In the genomic region with DNA sequence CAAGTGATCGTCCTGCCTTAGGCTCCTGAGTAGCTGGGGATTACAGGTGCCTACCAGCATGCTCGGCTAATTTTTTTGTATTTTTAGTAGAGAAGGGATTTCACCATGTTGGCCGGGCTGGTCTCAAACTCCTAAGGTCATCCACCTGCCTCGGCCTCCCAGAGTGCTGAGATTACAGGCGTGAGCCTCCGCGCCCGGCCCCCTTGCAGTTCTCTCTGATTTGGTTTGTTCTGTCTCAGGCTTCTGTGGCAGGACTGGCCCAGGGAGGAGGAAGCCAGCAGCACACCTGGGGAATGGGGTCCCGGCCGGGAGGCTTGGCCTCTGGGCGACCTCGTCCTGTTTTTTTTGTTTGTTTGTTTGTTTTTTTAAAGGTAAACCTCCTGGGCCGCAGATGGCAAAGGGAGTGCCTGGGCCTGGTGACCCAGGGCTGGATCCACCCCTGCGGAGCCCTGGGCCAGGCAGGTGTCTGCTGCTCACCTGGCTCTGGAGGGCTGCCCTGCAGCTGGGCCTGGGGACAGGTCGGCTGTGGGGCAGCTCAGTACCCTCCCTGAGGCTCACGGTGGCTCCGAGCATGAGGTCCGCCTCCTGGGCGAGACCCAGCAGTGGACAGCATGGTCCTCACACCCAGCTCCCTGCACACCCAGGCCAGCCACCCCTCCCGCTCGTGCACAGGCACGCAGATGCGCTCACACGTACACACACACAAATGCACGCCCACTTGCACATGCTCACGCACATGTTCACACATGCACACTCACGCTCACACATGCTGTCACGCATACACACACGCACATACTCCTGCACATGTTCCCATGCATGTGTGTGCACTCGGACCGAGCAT, we compare ENCODE assay signal across 21 cellular contexts. TPM values are rescaled to one million over a fixed set of nuclear protein-coding genes. Genes with fewer than 3 reads are reported as not detected.
A peak's percentile ranks its signal among the peaks of the same experiment; 100 is the strongest.
DNase-seq lines count a peak whose midpoint lies in the region; ATAC-seq, FAIRE-seq and TF ChIP-seq lines count a peak whose summit lies in the region.
"Had no signal": no experiment of that assay in that cellular context is flagged by ENCODE, and none has a peak within 500 bp of the region (broad histone marks: within the 10 kb centered on the region; RNA-seq: fewer than 3 reads in every experiment).

No MANE protein-coding gene starts in this region.

- peaks cover 26 to 57% (median 39%) of the 10 kb centered on the region in 11 experiments for H3K36me3 ChIP-seq in BLaER1 treated with 17β-estradiol and CSF1 and Interleukin-3, amounts not matched to agents 10 nM and 100 nM
- peaks cover 24% of the 10 kb centered on the region; the same call in 1 of the 3 replicates for H3K36me3 ChIP-seq in K562 (ENCODE audit: control insufficient read depth, insufficient read depth, low read length)
- H3K36me3 ChIP-seq: ovary had no signal

- H3K4me1 Mint-ChIP-seq in nephron progenitor cell = peaks cover 21% of the 10 kb centered on the region
- peaks cover 9 to 11% of the 10 kb centered on the region in 2 donors for H3K4me1 Mint-ChIP-seq in effector memory CD8-positive, alpha-beta T cell (ENCODE audit: low read depth in 2 of 2)

- no peak overlapping the region for H2AFZ ChIP-seq in K562 (ENCODE audit: low read depth, low read length)

- ATAC-seq in K562 (no peak), GM21367 (IDR thresholded peaks at IDR 0.05; ENCODE audit: unreplicated experiment) (no peak)
- ATAC-seq in effector memory CD8-positive, alpha-beta T cell (replicated peaks) = no peak
- ATAC-seq: left lung; sciatic nerve; stimulated activated naive B cell treated with anti-CD40 and anti-IgM and Interleukin-4, amounts not matched to agents 10 μg/mL and 1 μg/mL and 100 μg/mL, for 72 hours had no signal

- no peak for TF ChIP-seq EP300 in K562 (IDR thresholded peaks at IDR 0.05; ENCODE audit: low read length)

- TF ChIP-seq RAD21 in K562 (CRISPR knock-in tag; conservative IDR thresholded peaks at IDR 0.05 in 1 of 2, IDR thresholded peaks at IDR 0.05 in 1 of 2) = no peak

- H3K27me3 Mint-ChIP-seq in nephron progenitor cell (ENCODE audit: low read depth, poor library complexity) = no peaks in the 10 kb centered on the region
- H3K27me3 Mint-ChIP-seq in effector memory CD8-positive, alpha-beta T cell = no peaks in the 10 kb centered on the region
- H3K27me3 Mint-ChIP-seq: activated CD4-positive, alpha-beta T cell treated with anti-CD3 and anti-CD28 coated beads, Interleukin-2, amount 10 ng/mL, durations not matched to agents 7 days and 5 days; stimulated activated naive B cell treated with anti-CD40 and anti-IgM and Interleukin-4, amounts not matched to agents 10 μg/mL and 1 μg/mL and 100 μg/mL, for 72 hours had no signal

- CTCF ChIA-PET in K562 (lab: Yijun Ruan, JAX; ENCODE audit: low intra/inter-chr PET ratio) = no interaction called here

- 0 out of 2 replicates have a peak, but pooled peaks have one; percentile 28 for TF ChIP-seq POLR2A in GM12892 (IDR thresholded peaks at IDR 0.05; ENCODE audit: low read depth, low read length)
- TF ChIP-seq POLR2A in K562 (conservative IDR thresholded peaks at IDR 0.05) = no peak

- peak overlapping the region; percentile 72 for H3K27ac Mint-ChIP-seq in nephron progenitor cell
- H3K27ac Mint-ChIP-seq in effector memory CD8-positive, alpha-beta T cell = peak overlapping the region in 1 of 2 donors; percentile 53
- H3K27ac Mint-ChIP-seq: activated CD4-positive, alpha-beta T cell treated with anti-CD3 and anti-CD28 coated beads, Interleukin-2, amount 10 ng/mL, durations not matched to agents 7 days and 5 days had no signal

- H3K4me3 ChIP-seq in BLaER1 treated with 17β-estradiol and CSF1 and Interleukin-3, amounts not matched to agents 10 nM and 100 nM = peak overlapping the region in 7 of 10 experiments; percentile 24 to 56 (median 45); a peak in 11 of 20 replicates
- no peak overlapping the region for H3K4me3 ChIP-seq in K562
- H3K4me3 ChIP-seq: HAP-1, left lung, ovary, tibial artery had no signal

- TF ChIP-seq CTCF in K562 (IDR thresholded peaks at IDR 0.05 in 2 of 3, conservative IDR thresholded peaks at IDR 0.05 in 1 of 3; ENCODE audit: insufficient read depth in 2 of 3, low read depth in 1 of 3, low read length in 3 of 3) (no peak), nephron progenitor cell (IDR thresholded peaks at IDR 0.05) (no peak)

- no peaks in the 10 kb centered on the region for H3K9me3 Mint-ChIP-seq in nephron progenitor cell
- no peaks in the 10 kb centered on the region for H3K9me3 Mint-ChIP-seq in effector memory CD8-positive, alpha-beta T cell
- H3K9me3 Mint-ChIP-seq: activated CD4-positive, alpha-beta T cell treated with anti-CD3 and anti-CD28 coated beads, Interleukin-2, amount 10 ng/mL, durations not matched to agents 7 days and 5 days; stimulated activated naive B cell treated with anti-CD40 and anti-IgM and Interleukin-4, amounts not matched to agents 10 μg/mL and 1 μg/mL and 100 μg/mL, for 72 hours had no signal

- H3K79me2 ChIP-seq in K562 (ENCODE audit: control insufficient read depth, insufficient read depth, low read length) = peaks cover 12% of the 10 kb centered on the region

- peak overlapping the region in 9 of 11 experiments; percentile 43 to 81 (median 70); a peak in 18 of 22 replicates for H3K9ac ChIP-seq in BLaER1 treated with 17β-estradiol and CSF1 and Interleukin-3, amounts not matched to agents 10 nM and 100 nM
- H3K9ac ChIP-seq in K562 (ENCODE audit: insufficient read depth in 1 of 2, low read depth in 2 of 2, low read length in 2 of 2) = peak overlapping the region in 1 of 2 experiments; percentile 35; a peak in 1 of 4 replicates

- no peaks in the 10 kb centered on the region for H3K9me3 ChIP-seq in BLaER1 treated with 17β-estradiol and CSF1 and Interleukin-3, amounts not matched to agents 10 nM and 100 nM (replicated peaks in 1 of 11)
- no peaks in the 10 kb centered on the region for H3K9me3 ChIP-seq in K562 (replicated peaks; ENCODE audit: control insufficient read depth, insufficient read depth, low read depth, low read length)
- H3K9me3 ChIP-seq: HAP-1, left lung, ovary, tibial artery had no signal

- peak overlapping the region in 8 of 11 experiments; percentile 65 to 91 (median 80); a peak in 17 of 22 replicates for H3K27ac ChIP-seq in BLaER1 treated with 17β-estradiol and CSF1 and Interleukin-3, amounts not matched to agents 10 nM and 100 nM
- no peak overlapping the region for H3K27ac ChIP-seq in K562 (ENCODE audit: extremely low read depth, low read depth, low read length)
- H3K27ac ChIP-seq: left lung, ovary, tibial artery had no signal

- peaks cover 6 to 86% (median 48%) of the 10 kb centered on the region in 11 experiments for H4K20me1 ChIP-seq in BLaER1 treated with 17β-estradiol and CSF1 and Interleukin-3, amounts not matched to agents 10 nM and 100 nM
- no peaks in the 10 kb centered on the region; the same call in 1 of the 2 replicates for H4K20me1 ChIP-seq in K562 (replicated peaks; ENCODE audit: control insufficient read depth, insufficient read depth, low read length)

- H3K4me1 ChIP-seq in BLaER1 treated with 17β-estradiol and CSF1 and Interleukin-3, amounts not matched to agents 10 nM and 100 nM = peaks cover 62 to 86% (median 82%) of the 10 kb centered on the region in 10 experiments
- H3K4me1 ChIP-seq in K562 (replicated peaks in 1 of 2; ENCODE audit: control insufficient read depth in 2 of 2, insufficient read depth in 2 of 2, low read length in 2 of 2) = peaks cover 0 to 56% of the 10 kb centered on the region in 2 experiments; a peak in 3 of 5 replicates

- no peak for DNase-seq in GM12892 (ENCODE audit: insufficient read length)
- DNase-seq in K562 (ENCODE audit: extremely low read depth in 1 of 4, low spot score in 3 of 4) = no peak
- DNase-seq in nephron progenitor cell = no peak
- no peak for DNase-seq in effector memory CD8-positive, alpha-beta T cell
- no peak for DNase-seq in NCI-H446 (lab: John Stamatoyannopoulos, UW)
- DNase-seq in Ammon's horn (ENCODE audit: low spot score) = no peak
- DNase-seq: activated CD4-positive, alpha-beta T cell treated with anti-CD3 and anti-CD28 coated beads, Interleukin-2, amount 10 ng/mL, durations not matched to agents 7 days and 5 days; activated CD8-positive, alpha-beta memory T cell treated with anti-CD3 and anti-CD28 coated beads, Interleukin-2, amount 50 U/mL, for 48 hours; activated gamma-delta T cell treated with Interleukin-2 at 50 U/mL for 16 hours; glutamatergic neuron; KG1; NCI-H510A; stimulated activated naive B cell treated with anti-CD40 and anti-IgM and Interleukin-4, amounts not matched to agents 10 μg/mL and 1 μg/mL and 100 μg/mL, for 72 hours; tibial artery had no signal

- 87% methylated on average over 20 of the region's 31 CpGs for WGBS in K562 (ENCODE audit: insufficient coverage, low coverage, missing lambda C conversion rate)

- no TSS peak for BruUV-seq in K562 (replicated peaks; lab: Mats Ljungman, UMichigan)

- H3K36me3 Mint-ChIP-seq in nephron progenitor cell (ENCODE audit: low read depth) = peaks cover 5% of the 10 kb centered on the region
- H3K36me3 Mint-ChIP-seq in effector memory CD8-positive, alpha-beta T cell (ENCODE audit: insufficient read depth) = peaks cover 26% of the 10 kb centered on the region

- POLR2A ChIA-PET in K562 (lab: Yijun Ruan, JAX) = interaction anchor here (1.0 kb wide), 1 partner anchor 9 kb away, joined by 4 read pairs; no protein-coding TSS in a partner anchor

- peak overlapping the region; percentile 82 to 100 (median 97) for H3K4me2 ChIP-seq in BLaER1 treated with 17β-estradiol and CSF1 and Interleukin-3, amounts not matched to agents 10 nM and 100 nM
- no peak overlapping the region for H3K4me2 ChIP-seq in K562 (ENCODE audit: insufficient read depth, low read length)

- H3K4me3 Mint-ChIP-seq in nephron progenitor cell = no peak overlapping the region
- no peak overlapping the region for H3K4me3 Mint-ChIP-seq in effector memory CD8-positive, alpha-beta T cell
- H3K4me3 Mint-ChIP-seq: activated CD4-positive, alpha-beta T cell treated with anti-CD3 and anti-CD28 coated beads, Interleukin-2, amount 10 ng/mL, durations not matched to agents 7 days and 5 days had no signal

- no peak for FAIRE-seq in GM12892 (lab: Jason Lieb, UNC)
- FAIRE-seq in K562 (lab: Jason Lieb, UNC) = no peak
- FAIRE-seq: TTC549 had no signal

- peaks cover 3% of the 10 kb centered on the region for H3K9me1 ChIP-seq in K562 (ENCODE audit: control insufficient read depth, insufficient read depth, low read length)

- H3K27me3 ChIP-seq in BLaER1 treated with 17β-estradiol and CSF1 and Interleukin-3, amounts not matched to agents 10 nM and 100 nM = no peaks in the 10 kb centered on the region
- no peaks in the 10 kb centered on the region for H3K27me3 ChIP-seq in K562 (ENCODE audit: control insufficient read depth in 2 of 2, insufficient read depth in 2 of 2, low read length in 2 of 2)
- H3K27me3 ChIP-seq: left lung, ovary, tibial artery had no signal

- intact Hi-C loops in K562 (cut with micrococcal nuclease) = no loop called here

- in situ Hi-C loops in K562 (cut with MboI) = no loop called here

RNA-seq across cellular contexts. Expression of gene NUDT16L1, which starts 3.3 kb away (rescaled TPM):
- polyA plus RNA-seq in GM12892 (2012; ENCODE audit: missing spikeins) = 13.5 TPM
- total RNA-seq in K562 (2011; cell fraction: chromatin; rRNA removed; ENCODE audit: low replicate concordance) = 12.3 and 32.4 TPM in 2 replicates
- 30.5 and 32.1 TPM in 2 replicates for total RNA-seq in K562 (2011; cell fraction: nucleolus; rRNA removed)
- 19.6 TPM in 2 replicates for total RNA-seq in K562 (2011; cell fraction: nucleoplasm; rRNA removed)
- total RNA-seq in K562 (2014; rRNA removed) (35.7 and 37.0 TPM in 2 replicates), K562 (2014; rRNA removed; fragmentation: Illumina TruSeq; extraction: Trizol) (5.9 and 8.6 TPM in 2 replicates), K562 (2015; rRNA removed; fragmentation: Illumina TruSeq; extraction: Trizol) (13.7 and 13.8 TPM in 2 replicates), K562 (2021) (33.1 and 34.9 TPM in 2 replicates)
- polyA plus RNA-seq in K562 (2011; rRNA removed) (14.6 and 20.1 TPM in 2 replicates), K562 (2014; fragmentation: Illumina TruSeq; extraction: Trizol) (10.1 and 14.7 TPM in 2 replicates), K562 (2014; fragmentation: Nextera tagmentation; extraction: Ambion mirVana) (1 to 10 TPM; 1.4 to 1.9 TPM), K562 (2014; rRNA removed) (37.6 and 39.9 TPM in 2 replicates)
- polyA plus RNA-seq in K562 (2011; cell fraction: cytosol; rRNA removed) = 25.7 and 57.0 TPM in 2 replicates
- polyA plus RNA-seq in K562 (2011; cell fraction: nucleus; rRNA removed) = 28.9 and 31.1 TPM in 2 replicates
- polyA plus RNA-seq in K562 (2012) = 18.7 and 22.2 TPM in 2 replicates
- polyA minus RNA-seq in K562 (2011; rRNA and poly(A)+ RNA removed) = 4.1 and 5.1 TPM in 2 replicates
- 7.0 and 11.2 TPM in 2 replicates for polyA minus RNA-seq in K562 (2011; cell fraction: cytosol; rRNA and poly(A)+ RNA removed)
- 10.1 and 11.6 TPM in 2 replicates for polyA minus RNA-seq in K562 (2011; cell fraction: nucleus; rRNA and poly(A)+ RNA removed)

RNA-seq across cellular contexts. Expression of gene ANKS3, which starts 44.0 kb away (rescaled TPM):
- 6.8 TPM for polyA plus RNA-seq in GM12892 (2012; ENCODE audit: missing spikeins)
- total RNA-seq in K562 (2011; cell fraction: chromatin; rRNA removed; ENCODE audit: low replicate concordance) = 131 and 242 TPM in 2 replicates
- 131 and 135 TPM in 2 replicates for total RNA-seq in K562 (2011; cell fraction: nucleolus; rRNA removed)
- 120 and 128 TPM in 2 replicates for total RNA-seq in K562 (2011; cell fraction: nucleoplasm; rRNA removed)
- 21.5 and 21.9 TPM in 2 replicates for total RNA-seq in K562 (2014; rRNA removed)
- 8.0 and 12.0 TPM in 2 replicates for total RNA-seq in K562 (2014; rRNA removed; fragmentation: Illumina TruSeq; extraction: Trizol)
- total RNA-seq in K562 (2015; rRNA removed; fragmentation: Illumina TruSeq; extraction: Trizol) = 14.8 and 15.6 TPM in 2 replicates
- 22.1 and 25.7 TPM in 2 replicates for total RNA-seq in K562 (2021)
- polyA plus RNA-seq in K562 (2011; rRNA removed) = 17.2 and 21.5 TPM in 2 replicates
- 15.2 and 18.4 TPM in 2 replicates for polyA plus RNA-seq in K562 (2011; cell fraction: cytosol; rRNA removed)
- polyA plus RNA-seq in K562 (2011; cell fraction: nucleus; rRNA removed) = 68.8 and 84.5 TPM in 2 replicates
- 11.9 and 13.9 TPM in 2 replicates for polyA plus RNA-seq in K562 (2012)
- 9.3 and 11.4 TPM in 2 replicates for polyA plus RNA-seq in K562 (2014; fragmentation: Illumina TruSeq; extraction: Trizol)
- under 1 TPM; 0.43 to 0.66 TPM for polyA plus RNA-seq in K562 (2014; fragmentation: Nextera tagmentation; extraction: Ambion mirVana)
- 23.4 and 23.7 TPM in 2 replicates for polyA plus RNA-seq in K562 (2014; rRNA removed)
- 29.5 and 35.6 TPM in 2 replicates for polyA minus RNA-seq in K562 (2011; rRNA and poly(A)+ RNA removed)
- polyA minus RNA-seq in K562 (2011; cell fraction: cytosol; rRNA and poly(A)+ RNA removed) = 11.2 and 13.6 TPM in 2 replicates
- 34.1 and 41.4 TPM in 2 replicates for polyA minus RNA-seq in K562 (2011; cell fraction: nucleus; rRNA and poly(A)+ RNA removed)

RNA-seq across cellular contexts. Expression of gene DNAAF8, which starts 44.3 kb away (rescaled TPM):
- 0.40 TPM for polyA plus RNA-seq in GM12892 (2012; ENCODE audit: missing spikeins)
- 0.19 TPM in 1 of 2 replicates, not detected in the other for total RNA-seq in K562 (2011; cell fraction: chromatin; rRNA removed; ENCODE audit: low replicate concordance)
- 0.33 and 0.39 TPM in 2 replicates for total RNA-seq in K562 (2011; cell fraction: nucleolus; rRNA removed)
- total RNA-seq in K562 (2011; cell fraction: nucleoplasm; rRNA removed) = 0.15 TPM in 2 replicates
- total RNA-seq in K562 (2014; rRNA removed) (not detected in 2 replicates), K562 (2014; rRNA removed; fragmentation: Illumina TruSeq; extraction: Trizol) (not detected in 2 replicates), K562 (2015; rRNA removed; fragmentation: Illumina TruSeq; extraction: Trizol) (not detected in 2 replicates), K562 (2021) (not detected in 2 replicates)
- polyA plus RNA-seq in K562 (2011; rRNA removed) (0.04 and 0.11 TPM in 2 replicates), K562 (2014; fragmentation: Illumina TruSeq; extraction: Trizol) (0.10 TPM in 1 of 2 replicates, not detected in the other), K562 (2014; fragmentation: Nextera tagmentation; extraction: Ambion mirVana) (not detected), K562 (2014; rRNA removed) (0.12 TPM in 1 of 2 replicates, not detected in the other)
- polyA plus RNA-seq in K562 (2011; cell fraction: cytosol; rRNA removed) = 0.07 and 0.10 TPM in 2 replicates
- polyA plus RNA-seq in K562 (2011; cell fraction: nucleus; rRNA removed) = 0.07 and 0.40 TPM in 2 replicates
- 0.16 and 0.26 TPM in 2 replicates for polyA plus RNA-seq in K562 (2012)
- polyA minus RNA-seq in K562 (2011; rRNA and poly(A)+ RNA removed) = not detected in 2 replicates
- not detected in 2 replicates for polyA minus RNA-seq in K562 (2011; cell fraction: cytosol; rRNA and poly(A)+ RNA removed)
- 0.33 TPM in 1 of 2 replicates, not detected in the other for polyA minus RNA-seq in K562 (2011; cell fraction: nucleus; rRNA and poly(A)+ RNA removed)
